ENCODE assay signal across 8 cellular contexts in genomic region chr7:19713676-19714075, GRCh38. TPM values are rescaled to one million over a fixed set of nuclear protein-coding genes. Genes with fewer than 3 reads are reported as not detected.
DNase-seq lines count a peak whose midpoint lies in the region; ATAC-seq and TF ChIP-seq lines count a peak whose summit lies in the region.

No MANE protein-coding gene starts in this region.

- H3K9me3 ChIP-seq in lower lobe of right lung (no peaks in the 10 kb centered on the region), transverse colon (no peaks in the 10 kb centered on the region)

- TF ChIP-seq CTCF in brain microvascular endothelial cell (IDR thresholded peaks at IDR 0.05; ENCODE audit: low read depth, low read length, missing control alignments): peak; percentile 46
- peak; percentile 56 for TF ChIP-seq CTCF in lower lobe of right lung (IDR thresholded peaks at IDR 0.05)
- peak; percentile 35 to 56 (median 41) for TF ChIP-seq CTCF in transverse colon (IDR thresholded peaks at IDR 0.05)

- no peak for TF ChIP-seq EP300 in transverse colon (IDR thresholded peaks at IDR 0.05; ENCODE audit: low read depth)

- H3K36me3 ChIP-seq in brain microvascular endothelial cell (replicated peaks): no peaks in the 10 kb centered on the region
- no peaks in the 10 kb centered on the region for H3K36me3 ChIP-seq in lower lobe of right lung
- H3K36me3 ChIP-seq in transverse colon: no peaks in the 10 kb centered on the region

- H3K27me3 ChIP-seq in brain microvascular endothelial cell (replicated peaks) (no peaks in the 10 kb centered on the region), lower lobe of right lung (ENCODE audit: low read depth) (no peaks in the 10 kb centered on the region), transverse colon (no peaks in the 10 kb centered on the region)

- DNase-seq in COR-L47 (lab: John Stamatoyannopoulos, UW) (peak; percentile 30), HCEC 1CT (peak; percentile 42), RKO (ENCODE audit: low spot score) (peak; percentile 50), brain microvascular endothelial cell (peak; percentile 65), lower lobe of right lung (no peak), transverse colon (peak; percentile 12), HK-2 (ENCODE audit: unreplicated experiment) (no peak)

- 30 to 67% methylated on average over 1 of the region's 1 CpG for WGBS in transverse colon (ENCODE audit: low coverage in 1 of 2), 2 donors

- in situ Hi-C loops in brain microvascular endothelial cell (cut with HindIII; ENCODE audit: low pct_ligation_motif_present, low sequenced_read_pairs): no loop called here
- in situ Hi-C loops in transverse colon (cut with MboI; ENCODE audit: low pct_ligation_motif_present in 1 of 4, low pct_unique_long_range_greater_than_20kb in 1 of 4, low sequenced_read_pairs in 3 of 4): loop anchor here in 1 of 4 donors (25.0 kb wide), 1 partner anchor 599 kb away; no protein-coding TSS in a partner anchor

- H3K27ac ChIP-seq in brain microvascular endothelial cell (no peak overlapping the region), lower lobe of right lung (no peak overlapping the region), transverse colon (no peak overlapping the region)

- intact Hi-C loops in lower lobe of right lung (cut with DNase I): no loop called here
- intact Hi-C loops in transverse colon (cut with DNase I; ENCODE audit: low total_unique reads): loop anchor here (10.0 kb wide), 1 partner anchor 881 kb away; no protein-coding TSS in a partner anchor

- H3K4me3 ChIP-seq in brain microvascular endothelial cell (ENCODE audit: low read depth, low read length) (no peak overlapping the region), lower lobe of right lung (no peak overlapping the region), transverse colon (no peak overlapping the region)

- H3K4me1 ChIP-seq in lower lobe of right lung: no peaks in the 10 kb centered on the region
- H3K4me1 ChIP-seq in transverse colon: no peaks in the 10 kb centered on the region

- TF ChIP-seq POLR2A in transverse colon (IDR thresholded peaks at IDR 0.05): no peak

- ATAC-seq in lower lobe of right lung (no peak), HG03460 (IDR thresholded peaks at IDR 0.05; ENCODE audit: unreplicated experiment) (no peak)

RNA-seq across cellular contexts. Expression of gene POLR1F, which starts 4.8 kb away (rescaled TPM):
- total RNA-seq in lower lobe of right lung (8.6 TPM), transverse colon (1 to 10 TPM in 3 of 4 donors, under 1 TPM in 1; 0.20 to 7.5 (median 3.7) TPM)

RNA-seq across cellular contexts. Expression of gene TMEM196, which starts 59.7 kb away (rescaled TPM):
- not detected for total RNA-seq in lower lobe of right lung
- total RNA-seq in transverse colon: 1 to 10 TPM in 1 of 4 donors, not detected in 3; 3.4 TPM

Comparison
In these comparisons a context has a peak if more than half of its experiments do, and no peak if none do; other contexts are left out.
1. DNase-seq: peak in COR-L47 (single experiment), HCEC 1CT (single experiment), RKO (single experiment), brain microvascular endothelial cell (single experiment) and transverse colon (single experiment); none in lower lobe of right lung (single experiment) and HK-2 (single experiment).
2. Peak in every context shown above with its lines, with median percentiles within 50 percentile points of each other: CTCF ChIP-seq.